20 cellular contexts compared by ENCODE assay signal in genomic region chr5:133114166-133114932, GRCh38.
A peak's percentile ranks its signal among the peaks of the same experiment; 100 is the strongest.
DNase-seq lines count a peak whose midpoint lies in the region; ATAC-seq lines count a peak whose summit lies in the region.
"Had no signal": no experiment of that assay in that cellular context is flagged by ENCODE, and none has a peak within 500 bp of the region (broad histone marks: within the 10 kb centered on the region; RNA-seq: fewer than 3 reads in every experiment).

No MANE protein-coding gene starts in this region.

- no peak overlapping the region for H3K4me3 ChIP-seq in MG63
- H3K4me3 ChIP-seq: GM23248, SJCRH30 had no signal

- no peaks in the 10 kb centered on the region for H3K36me3 ChIP-seq in MG63
- H3K36me3 ChIP-seq: SJCRH30 had no signal

- H3K27me3 Mint-ChIP-seq in activated naive CD4-positive, alpha-beta T cell treated with anti-CD3 and anti-CD28 coated beads, Interleukin-2, amount 10 ng/mL, durations not matched to agents 7 days and 5 days, result peaks cover 8% of the 10 kb centered on the region
- H3K27me3 Mint-ChIP-seq in T-helper 17 cell, result no peaks in the 10 kb centered on the region
- no peaks in the 10 kb centered on the region for H3K27me3 Mint-ChIP-seq in stimulated activated memory B cell treated with anti-CD40 and anti-IgM and Interleukin-4, amounts not matched to agents 10 μg/mL and 1 μg/mL and 100 μg/mL, for 72 hours
- H3K27me3 Mint-ChIP-seq: B cell had no signal

- no peaks in the 10 kb centered on the region for H3K27me3 ChIP-seq in MG63
- H3K27me3 ChIP-seq: SJCRH30 had no signal

- DNase-seq in activated naive CD4-positive, alpha-beta T cell treated with anti-CD3 and anti-CD28 coated beads, Interleukin-2, amount 50 U/mL, for 72 hours (ENCODE audit: low spot score in 2 of 2), result no peak
- no peak for DNase-seq in activated naive CD4-positive, alpha-beta T cell treated with anti-CD3 and anti-CD28 coated beads, Interleukin-2, amount 10 ng/mL, durations not matched to agents 7 days and 5 days
- DNase-seq in T-helper 17 cell (no peak), left kidney (ENCODE audit: low read depth, low spot score) (peak; percentile 17), MG63 (no peak)
- DNase-seq: CD8-positive, alpha-beta T cell; DND-41; GDM1; KG1; NCI-H1105; NCI-H187; NCI-H2171 treated with DMSO at 0.1 percent for 48 hours; OCI-M1; RPMI8226; SJCRH30 had no signal

- H3K9me3 ChIP-seq in T-helper 17 cell (ENCODE audit: control insufficient read depth, low read length, poor library complexity, severe bottlenecking) (no peaks in the 10 kb centered on the region), MG63 (no peaks in the 10 kb centered on the region)
- H3K9me3 ChIP-seq: SJCRH30 had no signal

- no peak overlapping the region for H3K4me3 Mint-ChIP-seq in activated naive CD4-positive, alpha-beta T cell treated with anti-CD3 and anti-CD28 coated beads, Interleukin-2, amount 10 ng/mL, durations not matched to agents 7 days and 5 days
- H3K4me3 Mint-ChIP-seq in T-helper 17 cell, result no peak overlapping the region
- H3K4me3 Mint-ChIP-seq in stimulated activated memory B cell treated with anti-CD40 and anti-IgM and Interleukin-4, amounts not matched to agents 10 μg/mL and 1 μg/mL and 100 μg/mL, for 72 hours, result no peak overlapping the region
- H3K4me3 Mint-ChIP-seq: B cell; CD8-positive, alpha-beta T cell had no signal

- peak overlapping the region; percentile 3 to 75 for H3K27ac Mint-ChIP-seq in activated naive CD4-positive, alpha-beta T cell treated with anti-CD3 and anti-CD28 coated beads, Interleukin-2, amount 50 U/mL, for 72 hours
- H3K27ac Mint-ChIP-seq in activated naive CD4-positive, alpha-beta T cell treated with anti-CD3 and anti-CD28 coated beads, Interleukin-2, amount 10 ng/mL, durations not matched to agents 7 days and 5 days, result no peak overlapping the region
- peak overlapping the region; percentile 77 for H3K27ac Mint-ChIP-seq in T-helper 17 cell
- peak overlapping the region; percentile 28 for H3K27ac Mint-ChIP-seq in stimulated activated memory B cell treated with anti-CD40 and anti-IgM and Interleukin-4, amounts not matched to agents 10 μg/mL and 1 μg/mL and 100 μg/mL, for 72 hours

- ATAC-seq in activated naive CD4-positive, alpha-beta T cell treated with anti-CD3 and anti-CD28 coated beads, Interleukin-2, amount 50 U/mL, for 72 hours, result no peak
- ATAC-seq in T-helper 17 cell (no peak), HG03108 (IDR thresholded peaks at IDR 0.05; ENCODE audit: unreplicated experiment) (no peak)
- no peak for ATAC-seq in stimulated activated memory B cell treated with anti-CD40 and anti-IgM and Interleukin-4, amounts not matched to agents 10 μg/mL and 1 μg/mL and 100 μg/mL, for 72 hours
- ATAC-seq: CD8-positive, alpha-beta T cell; HCT116 had no signal

- H3K4me1 Mint-ChIP-seq in activated naive CD4-positive, alpha-beta T cell treated with anti-CD3 and anti-CD28 coated beads, Interleukin-2, amount 10 ng/mL, durations not matched to agents 7 days and 5 days, result peaks cover 4% of the 10 kb centered on the region
- H3K4me1 Mint-ChIP-seq in T-helper 17 cell, result peaks cover 13% of the 10 kb centered on the region
- peaks cover 49% of the 10 kb centered on the region for H3K4me1 Mint-ChIP-seq in stimulated activated memory B cell treated with anti-CD40 and anti-IgM and Interleukin-4, amounts not matched to agents 10 μg/mL and 1 μg/mL and 100 μg/mL, for 72 hours

- no peaks in the 10 kb centered on the region for H3K9me3 Mint-ChIP-seq in activated naive CD4-positive, alpha-beta T cell treated with anti-CD3 and anti-CD28 coated beads, Interleukin-2, amount 50 U/mL, for 72 hours
- H3K9me3 Mint-ChIP-seq in activated naive CD4-positive, alpha-beta T cell treated with anti-CD3 and anti-CD28 coated beads, Interleukin-2, amount 10 ng/mL, durations not matched to agents 7 days and 5 days, result no peaks in the 10 kb centered on the region
- H3K9me3 Mint-ChIP-seq in stimulated activated memory B cell treated with anti-CD40 and anti-IgM and Interleukin-4, amounts not matched to agents 10 μg/mL and 1 μg/mL and 100 μg/mL, for 72 hours, result no peaks in the 10 kb centered on the region
- H3K9me3 Mint-ChIP-seq: CD8-positive, alpha-beta T cell had no signal

- H3K36me3 Mint-ChIP-seq in activated naive CD4-positive, alpha-beta T cell treated with anti-CD3 and anti-CD28 coated beads, Interleukin-2, amount 50 U/mL, for 72 hours, result no peaks in the 10 kb centered on the region
- H3K36me3 Mint-ChIP-seq in activated naive CD4-positive, alpha-beta T cell treated with anti-CD3 and anti-CD28 coated beads, Interleukin-2, amount 10 ng/mL, durations not matched to agents 7 days and 5 days, result no peaks in the 10 kb centered on the region
- no peaks in the 10 kb centered on the region for H3K36me3 Mint-ChIP-seq in T-helper 17 cell (ENCODE audit: low read depth)
- H3K36me3 Mint-ChIP-seq in stimulated activated memory B cell treated with anti-CD40 and anti-IgM and Interleukin-4, amounts not matched to agents 10 μg/mL and 1 μg/mL and 100 μg/mL, for 72 hours, result no peaks in the 10 kb centered on the region
- H3K36me3 Mint-ChIP-seq: CD8-positive, alpha-beta T cell had no signal

- CTCF ChIA-PET in activated naive CD4-positive, alpha-beta T cell treated with anti-CD3 and anti-CD28 coated beads, Interleukin-2, amount 10 ng/mL, durations not matched to agents 7 days and 5 days (lab: Charles Lee), result interaction anchor here (1.4 to 2.5 kb wide), 3 partner anchors 105 to 233 kb away, joined by 3 to 6 read pairs (median 6); no protein-coding TSS in a partner anchor
